In genomic region chr2:12300927-12301326, GRCh38 we compare ENCODE assay signal across 28 cellular contexts.
DNase-seq lines count a peak whose midpoint lies in the region; TF ChIP-seq lines count a peak whose summit lies in the region.
"Had no signal": no experiment of that assay in that cellular context is flagged by ENCODE, and none has a peak within 500 bp of the region (broad histone marks: within the 10 kb centered on the region; RNA-seq: fewer than 3 reads in every experiment).

No MANE protein-coding gene starts in this region.

- H3K79me1 ChIP-seq in mesenchymal stem cell (replicated peaks; ENCODE audit: low read length, poor library complexity, severe bottlenecking): no peaks in the 10 kb centered on the region

- H2BK120ac ChIP-seq in mesenchymal stem cell (ENCODE audit: low read depth, low read length): peak overlapping the region; percentile 83

- H4K91ac ChIP-seq in mesenchymal stem cell (ENCODE audit: low read length): peak overlapping the region; percentile 34

- no peak for TF ChIP-seq CTCF in WERI-Rb-1 (IDR thresholded peaks at IDR 0.05; ENCODE audit: low read depth, low read length)

- H3K14ac ChIP-seq in mesenchymal stem cell (ENCODE audit: low read length in 2 of 2): peak overlapping the region in 1 of 2 experiments; percentile 53

- H3K18ac ChIP-seq in mesenchymal stem cell (ENCODE audit: low read depth in 1 of 2, low read length in 2 of 2): peak overlapping the region; percentile 74 to 83

- no peak overlapping the region for H2BK5ac ChIP-seq in mesenchymal stem cell (ENCODE audit: low read depth, low read length, poor library complexity, severe bottlenecking)

- H4K8ac ChIP-seq in mesenchymal stem cell (ENCODE audit: low read length): peak overlapping the region; percentile 33

- peak overlapping the region; percentile 21 to 54 for H3K4ac ChIP-seq in mesenchymal stem cell (ENCODE audit: low read depth in 1 of 2, low read length in 2 of 2)

- H2AFZ ChIP-seq in ACC112 (ENCODE audit: low read length, unreplicated experiment) (no peak overlapping the region), mesenchymal stem cell (ENCODE audit: low read depth, low read length) (no peak overlapping the region)

- H3K79me2 ChIP-seq in ACC112 (ENCODE audit: control insufficient read depth, insufficient read depth, low read length, unreplicated experiment): no peaks in the 10 kb centered on the region

- peaks cover 55% of the 10 kb centered on the region for H3K4me1 ChIP-seq in ACC112 (ENCODE audit: control insufficient read depth, insufficient read depth, low read length, unreplicated experiment)
- peaks cover 12% of the 10 kb centered on the region for H3K4me1 ChIP-seq in mesenchymal stem cell (ENCODE audit: control insufficient read depth, insufficient read depth, low read depth, low read length)
- H3K4me1 ChIP-seq: Peyer's patch, testis had no signal

- no peak overlapping the region for H3K23ac ChIP-seq in mesenchymal stem cell (ENCODE audit: low read length in 2 of 2)

- no peaks in the 10 kb centered on the region for H3K27me3 ChIP-seq in ACC112 (ENCODE audit: insufficient read depth, low read length)
- H3K27me3 ChIP-seq in mesenchymal stem cell (ENCODE audit: control insufficient read depth in 1 of 2, insufficient read depth in 1 of 2, low read length in 2 of 2): no peaks in the 10 kb centered on the region
- no peaks in the 10 kb centered on the region for H3K27me3 ChIP-seq in WERI-Rb-1 (ENCODE audit: insufficient read depth, low read depth, severe bottlenecking)
- H3K27me3 ChIP-seq: cardiac muscle cell, heart left ventricle, Peyer's patch, testis had no signal

- no peak overlapping the region for H2BK15ac ChIP-seq in mesenchymal stem cell (ENCODE audit: low read depth, poor library complexity, severe bottlenecking)

- no peak overlapping the region for H3K4me2 ChIP-seq in mesenchymal stem cell (ENCODE audit: low read length, poor library complexity, severe bottlenecking)

- no peaks in the 10 kb centered on the region for H3K9me3 ChIP-seq in mesenchymal stem cell (ENCODE audit: control insufficient read depth, low read length)
- H3K9me3 ChIP-seq in WERI-Rb-1 (ENCODE audit: severe bottlenecking): no peaks in the 10 kb centered on the region
- H3K9me3 ChIP-seq: heart left ventricle, Peyer's patch, testis had no signal

- in situ Hi-C loops in KBM-7 (cut with MboI; ENCODE audit: low pct_unique_long_range_greater_than_20kb, low sequenced_read_pairs): no loop called here

- no peak overlapping the region for H2AK5ac ChIP-seq in mesenchymal stem cell (ENCODE audit: low read length, severe bottlenecking)

- H3K4me3 ChIP-seq in ACC112 (ENCODE audit: low read depth, low read length) (no peak overlapping the region), mesenchymal stem cell (ENCODE audit: insufficient read depth in 1 of 2, low read depth in 1 of 2, low read length in 2 of 2) (no peak overlapping the region), WERI-Rb-1 (ENCODE audit: low read depth, low read length) (no peak overlapping the region)
- H3K4me3 ChIP-seq: cardiac muscle cell, heart left ventricle, Peyer's patch, skin epidermis, testis had no signal

- no peaks in the 10 kb centered on the region for H3K36me3 ChIP-seq in ACC112 (ENCODE audit: insufficient read depth, low read length)
- H3K36me3 ChIP-seq in mesenchymal stem cell (ENCODE audit: control insufficient read depth in 1 of 2, insufficient read depth in 2 of 2, low read depth in 1 of 2, low read length in 2 of 2): no peaks in the 10 kb centered on the region
- no peaks in the 10 kb centered on the region for H3K36me3 ChIP-seq in WERI-Rb-1
- H3K36me3 ChIP-seq: cardiac muscle cell, heart left ventricle, Peyer's patch had no signal

- WGBS in mesenchymal stem cell: 63% methylated on average over 5 of the region's 5 CpGs

- H3K27ac ChIP-seq in ACC112 (ENCODE audit: low read depth, low read length) (peak overlapping the region; percentile 40), mesenchymal stem cell (ENCODE audit: low read length, poor library complexity, severe bottlenecking) (no peak overlapping the region), WERI-Rb-1 (no peak overlapping the region)
- H3K27ac ChIP-seq: cardiac muscle cell, heart left ventricle, Peyer's patch, testis had no signal

- peak; percentile 41 for DNase-seq in LHCN-M2 (ENCODE audit: low read depth)
- DNase-seq in astrocyte of the hippocampus (ENCODE audit: low read depth, low spot score): peak; percentile 77
- DNase-seq in mesenchymal stem cell: peak; percentile 50
- no peak for DNase-seq in stimulated activated CD8-positive, alpha-beta memory T cell treated with anti-CD3 and anti-CD28 coated beads, Interleukin-4, amount 100 ng/mL, for 48 hours
- DNase-seq in NAMALWA (ENCODE audit: low spot score): no peak
- no peak for DNase-seq in WERI-Rb-1
- DNase-seq in KBM-7: no peak
- DNase-seq: activated CD4-positive, alpha-beta T cell treated with anti-CD3 and anti-CD28 coated beads for 48 hours; activated effector memory CD4-positive, alpha-beta T cell treated with Interleukin-2 at 50 U/mL for 16 hours; activated T-cell treated with anti-CD3 and anti-CD28 coated beads, Interleukin-2, amount 50 U/mL, for 1 hour; anterior cingulate cortex; DND-41; effector CD4-positive, alpha-beta T cell; heart left ventricle; KG1; left ventricle myocardium superior; naive B cell; NCI-H1436; NCI-H446; NCI-H748 treated with DMSO at 0.1 percent for 48 hours; Peyer's patch; SIG-M5; stimulated activated naive CD8-positive, alpha-beta T cell treated with anti-CD3 and anti-CD28 coated beads, Interleukin-15, Interleukin-2, amounts not matched to agents 100 U/mL and 50 U/mL, for 24 hours; T1000; testis had no signal

- peak overlapping the region; percentile 84 to 86 for H2BK12ac ChIP-seq in mesenchymal stem cell (ENCODE audit: low read length in 2 of 2)

- no peak overlapping the region for H3K9ac ChIP-seq in mesenchymal stem cell (ENCODE audit: low read length)

Comparison
In these comparisons a context has a peak if more than half of its experiments do, and no peak if none do; other contexts are left out.
1. DNase-seq: peak in LHCN-M2 (single experiment), astrocyte of the hippocampus (single experiment) and mesenchymal stem cell (single experiment); none in stimulated activated CD8-positive, alpha-beta memory T cell treated with anti-CD3 and anti-CD28 coated beads, Interleukin-4, amount 100 ng/mL, for 48 hours (single experiment), NAMALWA (single experiment), WERI-Rb-1 (single experiment) and KBM-7 (single experiment).